In the genomic region with DNA sequence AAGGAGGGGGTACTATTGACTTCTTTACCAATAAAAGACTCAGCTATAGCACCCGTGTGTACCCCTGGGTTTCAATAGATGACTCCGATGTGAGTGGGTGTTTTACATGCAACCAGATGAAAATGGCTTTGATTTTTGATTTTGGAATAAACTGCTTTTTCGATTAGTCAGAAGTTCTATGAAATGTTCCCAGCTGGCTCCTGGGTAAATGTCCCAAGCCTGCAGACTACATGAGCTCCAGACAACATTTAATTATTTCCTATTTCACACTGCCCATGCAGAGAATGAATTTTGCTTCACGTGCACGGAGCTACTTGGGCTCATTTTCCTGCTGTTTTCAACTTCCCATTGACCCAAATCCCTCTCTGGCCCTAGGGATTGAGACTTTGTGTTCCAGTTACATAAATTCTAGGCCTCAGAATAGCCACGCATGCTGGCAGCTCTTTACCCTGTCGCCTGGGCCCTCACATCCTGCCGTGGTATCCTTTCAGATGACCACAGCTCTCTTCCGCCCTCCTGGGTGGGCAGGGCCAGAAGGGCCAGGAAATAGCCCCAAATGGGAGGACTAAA, we compare ENCODE assay signal across 23 cellular contexts. TPM values are rescaled to one million over a fixed set of nuclear protein-coding genes. Genes with fewer than 3 reads are reported as not detected.
A peak's percentile ranks its signal among the peaks of the same experiment; 100 is the strongest.
DNase-seq lines count a peak whose midpoint lies in the region; ATAC-seq and TF ChIP-seq lines count a peak whose summit lies in the region.
"Had no signal": no experiment of that assay in that cellular context is flagged by ENCODE, and none has a peak within 500 bp of the region (broad histone marks: within the 10 kb centered on the region; RNA-seq: fewer than 3 reads in every experiment).

No MANE protein-coding gene starts in this region.

- no peak overlapping the region for H3K18ac ChIP-seq in IMR-90 (ENCODE audit: low read depth, low read length)
- no peak overlapping the region for H3K18ac ChIP-seq in mesenchymal stem cell (ENCODE audit: low read depth in 1 of 2, low read length in 2 of 2)

- no peak for ATAC-seq in IMR-90 (ENCODE audit: low read depth)
- no peak for ATAC-seq in HG02938 (IDR thresholded peaks at IDR 0.05; ENCODE audit: unreplicated experiment)

- H2BK12ac ChIP-seq in mesenchymal stem cell (ENCODE audit: low read length in 2 of 2) = no peak overlapping the region

- no peak overlapping the region for H3K56ac ChIP-seq in IMR-90 (ENCODE audit: extremely low read depth, insufficient read depth, low read length)

- in situ Hi-C loops in IMR-90 (cut with MboI; ENCODE audit: low sequenced_read_pairs) = no loop called here

- H3K79me1 ChIP-seq in IMR-90 (ENCODE audit: low read depth in 1 of 2, low read length in 2 of 2) (no peaks in the 10 kb centered on the region), mesenchymal stem cell (replicated peaks; ENCODE audit: low read length, poor library complexity, severe bottlenecking) (no peaks in the 10 kb centered on the region)

- WGBS in IMR-90 (ENCODE audit: extremely low coverage in 2 of 2, insufficient read length in 1 of 2), 2 experiments = 89% methylated on average over 2 of the region's 9 CpGs; no CpG with 5 or more reads in 1 of the 2 experiments
- 87% methylated on average over 9 of the region's 9 CpGs for WGBS in mesenchymal stem cell

- H3K14ac ChIP-seq in IMR-90 (replicated peaks; ENCODE audit: low read depth, low read length) (no peak overlapping the region), mesenchymal stem cell (ENCODE audit: low read length in 2 of 2) (no peak overlapping the region)

- intact Hi-C loops in IMR-90 (cut with micrococcal nuclease) = loop anchor here (10.0 kb wide), 1 partner anchor 243 kb away; no protein-coding TSS in a partner anchor
- intact Hi-C loops in dorsolateral prefrontal cortex (cut with DNase I) = loop anchor here (2.0 to 10.0 kb wide), 2 partner anchors 243 to 333 kb away; no protein-coding TSS in a partner anchor

- no peak for DNase-seq in IMR-90
- peak; percentile 10 for DNase-seq in cerebellar cortex (ENCODE audit: low spot score)
- no peak for DNase-seq in mesenchymal stem cell
- DNase-seq in osteoblast (ENCODE audit: insufficient read length, low spot score, missing footprints) = no peak
- DNase-seq in GM10248 (ENCODE audit: extremely low spot score) = no peak
- no peak for DNase-seq in dorsolateral prefrontal cortex
- no peak for DNase-seq in NOMO-1 (lab: John Stamatoyannopoulos, UW; ENCODE audit: unreplicated experiment in 2 of 2)
- DNase-seq: CD4-positive, alpha-beta T cell; COR-L47; DND-41; H7; NCI-H1105; NCI-H146; NCI-H2029; NCI-H2227 treated with DMSO at 0.1 percent for 48 hours; NCI-H510A; NCI-H748 treated with DMSO at 0.1 percent for 48 hours; SIG-M5; SK-N-SH had no signal

- POLR2A ChIA-PET in IMR-90 (lab: Charles Lee; ENCODE audit: unreplicated experiment) = no interaction called here
- POLR2A ChIA-PET in GM10248 (lab: Yijun Ruan, JAX) = no interaction called here

- H3K4me1 ChIP-seq in IMR-90 (ENCODE audit: control insufficient read depth, insufficient read depth, low read length) (no peaks in the 10 kb centered on the region), mesenchymal stem cell (ENCODE audit: control insufficient read depth, insufficient read depth, low read depth, low read length) (no peaks in the 10 kb centered on the region), osteoblast (ENCODE audit: insufficient read depth, low read length) (no peaks in the 10 kb centered on the region)

- no TSS peak for BruUV-seq in IMR-90 (replicated peaks; lab: Mats Ljungman, UMichigan)

- H3K27ac ChIP-seq in IMR-90 (ENCODE audit: insufficient read depth, low read length) (no peak overlapping the region), mesenchymal stem cell (ENCODE audit: low read length, poor library complexity, severe bottlenecking) (no peak overlapping the region), osteoblast (ENCODE audit: low read depth, low read length) (no peak overlapping the region), dorsolateral prefrontal cortex (no peak overlapping the region)
- H3K27ac ChIP-seq: KMS-11 had no signal

- no peak overlapping the region for H2AK9ac ChIP-seq in IMR-90 (replicated peaks; ENCODE audit: low read depth, low read length, poor library complexity)

- H2BK15ac ChIP-seq in IMR-90 (ENCODE audit: low read depth, low read length) (no peak overlapping the region), mesenchymal stem cell (ENCODE audit: low read depth, poor library complexity, severe bottlenecking) (no peak overlapping the region)

- H3K36me3 ChIP-seq in IMR-90 (ENCODE audit: control insufficient read depth, insufficient read depth, low read length) = no peaks in the 10 kb centered on the region
- no peaks in the 10 kb centered on the region for H3K36me3 ChIP-seq in mesenchymal stem cell (ENCODE audit: control insufficient read depth in 1 of 2, insufficient read depth in 2 of 2, low read depth in 1 of 2, low read length in 2 of 2)
- no peaks in the 10 kb centered on the region for H3K36me3 ChIP-seq in osteoblast (ENCODE audit: insufficient read depth, low read length)

- H3K9ac ChIP-seq in IMR-90 (ENCODE audit: low read depth, low read length) (no peak overlapping the region), mesenchymal stem cell (ENCODE audit: low read length) (peak overlapping the region; percentile 17)
- H3K9ac ChIP-seq: KMS-11, SK-N-SH had no signal

- H3K79me2 ChIP-seq in osteoblast (ENCODE audit: insufficient read depth, low read length) = no peaks in the 10 kb centered on the region

- no peak for TF ChIP-seq CTCF in IMR-90 (conservative IDR thresholded peaks at IDR 0.05; ENCODE audit: low read depth, low read length)
- no peak for TF ChIP-seq CTCF in osteoblast (IDR thresholded peaks at IDR 0.05; ENCODE audit: extremely low read depth, low read depth, low read length)
- no peak for TF ChIP-seq CTCF in GM10248 (IDR thresholded peaks at IDR 0.05; ENCODE audit: control extremely low read depth, extremely low read depth, low read depth, missing control alignments)
- no peak for TF ChIP-seq CTCF in dorsolateral prefrontal cortex (IDR thresholded peaks at IDR 0.05 in 54 of 56, conservative IDR thresholded peaks at IDR 0.05 in 2 of 56; ENCODE audit: low read depth in 1 of 56, partially characterized antibody in 56 of 56)

- no peak for TF ChIP-seq RAD21 in IMR-90 (IDR thresholded peaks at IDR 0.05; ENCODE audit: low read length)

- H4K91ac ChIP-seq in IMR-90 (ENCODE audit: insufficient read depth, low read depth, low read length) (no peak overlapping the region), mesenchymal stem cell (ENCODE audit: low read length) (no peak overlapping the region)

- no peaks in the 10 kb centered on the region for H3K9me3 ChIP-seq in IMR-90 (ENCODE audit: control insufficient read depth, insufficient read depth, low read length)
- H3K9me3 ChIP-seq in mesenchymal stem cell (ENCODE audit: control insufficient read depth, low read length) = no peaks in the 10 kb centered on the region
- no peaks in the 10 kb centered on the region for H3K9me3 ChIP-seq in osteoblast (ENCODE audit: low read depth, low read length)
- H3K9me3 ChIP-seq: SK-N-SH had no signal

- H3K27me3 ChIP-seq in IMR-90 (ENCODE audit: control insufficient read depth, insufficient read depth, low read length) = peaks cover 11% of the 10 kb centered on the region
- peaks cover 0 to 23% of the 10 kb centered on the region in 2 experiments for H3K27me3 ChIP-seq in mesenchymal stem cell (ENCODE audit: control insufficient read depth in 1 of 2, insufficient read depth in 1 of 2, low read length in 2 of 2)
- H3K27me3 ChIP-seq in osteoblast (ENCODE audit: insufficient read depth, low read length) = no peaks in the 10 kb centered on the region
- H3K27me3 ChIP-seq in dorsolateral prefrontal cortex = no peaks in the 10 kb centered on the region

- no peak for TF ChIP-seq POLR2A in IMR-90 (IDR thresholded peaks at IDR 0.05; ENCODE audit: low read depth, low read length)

- H2BK5ac ChIP-seq in IMR-90 (ENCODE audit: low read depth, low read length, poor library complexity, severe bottlenecking) = no peak overlapping the region
- no peak overlapping the region for H2BK5ac ChIP-seq in mesenchymal stem cell (ENCODE audit: low read depth, low read length, poor library complexity, severe bottlenecking)

- no peaks in the 10 kb centered on the region for H4K20me1 ChIP-seq in IMR-90 (ENCODE audit: insufficient read depth, low read length)
- no peaks in the 10 kb centered on the region for H4K20me1 ChIP-seq in osteoblast (ENCODE audit: insufficient read depth, low read length)

- H3K4me2 ChIP-seq in IMR-90 (ENCODE audit: low read depth, low read length) (no peak overlapping the region), mesenchymal stem cell (ENCODE audit: low read length, poor library complexity, severe bottlenecking) (no peak overlapping the region), osteoblast (ENCODE audit: insufficient read depth, low read length) (no peak overlapping the region)
- H3K4me2 ChIP-seq: KMS-11, SK-N-SH had no signal

- H2AFZ ChIP-seq in IMR-90 (replicated peaks; ENCODE audit: low read length, poor library complexity) (peak overlapping the region; percentile 8), mesenchymal stem cell (ENCODE audit: low read depth, low read length) (no peak overlapping the region), osteoblast (ENCODE audit: low read length) (peak overlapping the region; percentile 72)

- H2AK5ac ChIP-seq in IMR-90 (ENCODE audit: low read depth, low read length) (no peak overlapping the region), mesenchymal stem cell (ENCODE audit: low read length, severe bottlenecking) (no peak overlapping the region)

- H3K4me3 ChIP-seq in IMR-90 (ENCODE audit: insufficient read depth, low read depth, low read length) = no peak overlapping the region
- H3K4me3 ChIP-seq in mesenchymal stem cell (ENCODE audit: insufficient read depth in 1 of 2, low read depth in 1 of 2, low read length in 2 of 2) = no peak overlapping the region
- no peak overlapping the region for H3K4me3 ChIP-seq in osteoblast (ENCODE audit: insufficient read depth, low read length)
- H3K4me3 ChIP-seq in dorsolateral prefrontal cortex = no peak overlapping the region

- no peak overlapping the region for H2BK20ac ChIP-seq in IMR-90 (ENCODE audit: low read depth, low read length)

- H4K8ac ChIP-seq in IMR-90 (ENCODE audit: low read depth in 2 of 2, low read length in 2 of 2) = no peak overlapping the region
- no peak overlapping the region for H4K8ac ChIP-seq in mesenchymal stem cell (ENCODE audit: low read length)

- H3K4ac ChIP-seq in IMR-90 (ENCODE audit: low read depth, low read length) (no peak overlapping the region), mesenchymal stem cell (ENCODE audit: low read depth in 1 of 2, low read length in 2 of 2) (no peak overlapping the region)

- H3K9me1 ChIP-seq in IMR-90 (ENCODE audit: insufficient read depth, low read length) = no peaks in the 10 kb centered on the region

- no peak overlapping the region for H2BK120ac ChIP-seq in IMR-90 (ENCODE audit: low read depth, low read length)
- H2BK120ac ChIP-seq in mesenchymal stem cell (ENCODE audit: low read depth, low read length) = no peak overlapping the region

- no peak overlapping the region for H4K5ac ChIP-seq in IMR-90 (ENCODE audit: low read depth, low read length)

- dilution Hi-C loops in IMR-90 (cut with HindIII; ENCODE audit: low sequenced_read_pairs, unreplicated experiment) = loop anchor here (25.0 kb wide), 1 partner anchor 326 kb away; no protein-coding TSS in a partner anchor

- H3K23ac ChIP-seq in IMR-90 (ENCODE audit: low read depth, low read length) (no peak overlapping the region), mesenchymal stem cell (ENCODE audit: low read length in 2 of 2) (no peak overlapping the region)

- CTCF ChIA-PET in IMR-90 (lab: Yijun Ruan, JAX) = interaction anchor here (4.8 kb wide), 1 partner anchor 335 kb away, joined by 78 read pairs; no protein-coding TSS in a partner anchor
- CTCF ChIA-PET in GM10248 (lab: Yijun Ruan, JAX) = interaction anchor here (1.4 to 12.3 kb wide), 12 partner anchors 8 to 547 kb away, joined by 3 to 298 read pairs (median 21); a partner anchor contains a TSS

RNA-seq across cellular contexts. Expression of a gene that starts 59.7 kb away (rescaled TPM):
- total RNA-seq in IMR-90 (2012; rRNA removed) (not detected in 2 replicates), osteoblast (not detected in 2 replicates), dorsolateral prefrontal cortex (1 to 10 TPM in 113 of 120 experiments, under 1 TPM in 6, not detected in 1; 0.30 to 9.9 (median 2.8) TPM)
- not detected in 2 replicates for polyA plus RNA-seq in IMR-90 (2012; rRNA removed)
- polyA plus RNA-seq in IMR-90 (2012; cell fraction: cytosol; rRNA removed) = not detected in 2 replicates
- not detected in 2 replicates for polyA plus RNA-seq in IMR-90 (2012; cell fraction: nucleus; rRNA removed; ENCODE audit: low replicate concordance)
- polyA plus RNA-seq in mesenchymal stem cell (2013, experiment 1 of 2) = not detected
- polyA plus RNA-seq in mesenchymal stem cell (2013, experiment 2 of 2) = not detected
- total RNA-seq: CD4-positive, alpha-beta T cell; HT1080 had no signal
- polyA plus RNA-seq: BJ, SK-N-SH had no signal
